In genomic region chr3:65233561-65233960, GRCh38 we compare ENCODE assay signal across 28 cellular contexts.
"Had no signal": no experiment of that assay in that cellular context is flagged by ENCODE, and none has a peak within 500 bp of the region (broad histone marks: within the 10 kb centered on the region; RNA-seq: fewer than 3 reads in every experiment).

No MANE protein-coding gene starts in this region.

- H3K27ac Mint-ChIP-seq: activated CD4-positive, alpha-beta memory T cell treated with anti-CD3 and anti-CD28 coated beads for 36 hours; activated T-cell treated with anti-CD3 and anti-CD28 coated beads, Interleukin-2, amount 50 U/mL, for 24 hours; endodermal cell; natural killer cell treated with Interleukin-12 subunit alpha and Interleukin-12 subunit beta and Interleukin-15 and Interleukin-18, amount 100 ng/mL, for 72 hours; T-helper 17 cell had no signal

- H3K4me1 ChIP-seq: body of pancreas, left lung, lower lobe of right lung, testis had no signal

- DNase-seq: activated CD4-positive, alpha-beta memory T cell treated with anti-CD3 and anti-CD28 coated beads for 36 hours; activated CD4-positive, alpha-beta T cell treated with anti-CD3 and anti-CD28 coated beads for 48 hours; activated CD8-positive, alpha-beta memory T cell treated with anti-CD3 and anti-CD28 coated beads, Interleukin-2, amount 50 U/mL, for 48 hours; activated gamma-delta T cell; activated naive CD4-positive, alpha-beta T cell treated with anti-CD3 and anti-CD28 coated beads, Interleukin-2, amount 50 U/mL, for 16 hours; activated T-cell treated with anti-CD3 and anti-CD28 coated beads, Interleukin-2, amount 50 U/mL, for 24 hours; amygdala; body of pancreas; cortex of kidney; endodermal cell; foreskin melanocyte; left lung; lower lobe of right lung; mucosa of descending colon; posterior cingulate gyrus; right cardiac atrium; stimulated activated CD4-positive, alpha-beta T cell treated with anti-CD3 and anti-CD28 coated beads, Interleukin-2, amount 100 ng/mL, for 48 hours; stimulated activated naive CD4-positive, alpha-beta T cell treated with Interleukin-2 at 50 U/mL for 16 hours; T-helper 17 cell; T1000; testis; trophoblast cell; WERI-Rb-1 had no signal

- FAIRE-seq: islet of Langerhans, urothelium cell line had no signal

- H3K4me3 ChIP-seq: body of pancreas, left lung, lower lobe of right lung, mucosa of descending colon, testis had no signal

- H3K36me3 Mint-ChIP-seq: activated CD4-positive, alpha-beta memory T cell treated with anti-CD3 and anti-CD28 coated beads for 36 hours; natural killer cell treated with Interleukin-12 subunit alpha and Interleukin-12 subunit beta and Interleukin-15 and Interleukin-18, amount 100 ng/mL, for 72 hours had no signal

- H3K4me3 Mint-ChIP-seq: activated CD4-positive, alpha-beta memory T cell treated with anti-CD3 and anti-CD28 coated beads for 36 hours; activated T-cell treated with anti-CD3 and anti-CD28 coated beads, Interleukin-2, amount 50 U/mL, for 24 hours; endodermal cell; natural killer cell treated with Interleukin-12 subunit alpha and Interleukin-12 subunit beta and Interleukin-15 and Interleukin-18, amount 100 ng/mL, for 72 hours; T-helper 17 cell had no signal

- H3K9me3 ChIP-seq: body of pancreas, left lung, lower lobe of right lung, mucosa of descending colon, testis had no signal

- H3K9me3 Mint-ChIP-seq: endodermal cell had no signal

- H3K36me3 ChIP-seq: left lung, lower lobe of right lung, WERI-Rb-1 had no signal

- H3K27me3 Mint-ChIP-seq: activated CD4-positive, alpha-beta memory T cell treated with anti-CD3 and anti-CD28 coated beads for 36 hours; activated T-cell treated with anti-CD3 and anti-CD28 coated beads, Interleukin-2, amount 50 U/mL, for 24 hours; natural killer cell treated with Interleukin-12 subunit alpha and Interleukin-12 subunit beta and Interleukin-15 and Interleukin-18, amount 100 ng/mL, for 72 hours; T-helper 17 cell had no signal

- H3K27me3 ChIP-seq: body of pancreas, left lung, testis had no signal

- ATAC-seq: activated CD4-positive, CD25-positive, alpha-beta regulatory T cell treated with anti-CD3 and anti-CD28 coated beads, Interleukin-2, amount 50 U/mL, for 24 hours; body of pancreas; esophagus mucosa; left lung; lower lobe of right lung; mucosa of descending colon; natural killer cell treated with Interleukin-12 subunit alpha and Interleukin-12 subunit beta and Interleukin-15 and Interleukin-18, amount 100 ng/mL, for 72 hours; right cardiac atrium; T-helper 17 cell had no signal

- H3K27ac ChIP-seq: body of pancreas, left lung, lower lobe of right lung, testis, WERI-Rb-1 had no signal

- H3K4me1 Mint-ChIP-seq: T-helper 17 cell had no signal
